In the genomic region with DNA sequence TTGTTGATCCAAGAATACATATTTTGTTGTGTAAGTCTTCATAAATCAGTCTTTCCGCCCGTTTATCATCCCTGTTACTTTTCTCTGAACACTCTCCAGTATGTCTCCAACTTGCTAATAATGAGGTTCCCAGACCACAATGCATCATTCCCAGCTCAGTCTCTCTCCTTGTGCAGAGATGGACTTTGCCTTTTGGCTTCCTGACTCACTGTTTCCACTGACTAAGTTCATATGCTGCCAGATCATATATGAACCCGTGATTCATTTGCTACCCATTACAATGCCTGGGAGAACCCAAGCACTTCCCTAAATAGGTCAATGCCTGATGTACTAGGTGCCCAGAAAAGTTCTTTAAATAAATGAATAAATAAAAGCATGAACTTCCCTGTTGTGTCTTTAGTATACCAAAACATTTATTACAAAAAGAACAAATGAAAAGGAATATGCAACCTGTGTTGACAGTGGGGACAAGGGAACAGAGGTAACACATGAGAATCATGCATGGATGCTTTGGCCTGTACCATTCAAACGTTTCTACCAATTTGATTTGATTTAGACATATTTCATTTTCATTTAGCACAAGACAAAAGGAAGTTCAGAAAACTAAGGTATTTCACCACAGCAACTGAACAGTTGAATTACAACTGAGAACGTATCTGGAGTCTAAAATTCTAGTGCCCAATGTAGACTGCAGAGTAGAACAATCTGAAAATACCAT, we compare ENCODE assay signal across 7 cellular contexts.
DNase-seq lines count a peak whose midpoint lies in the region; ATAC-seq, FAIRE-seq and TF ChIP-seq lines count a peak whose summit lies in the region.

No MANE protein-coding gene starts in this region.

- H3K27me3 ChIP-seq in SK-N-SH (ENCODE audit: insufficient read depth) = no peaks in the 10 kb centered on the region

- peaks cover 8% of the 10 kb centered on the region for H3F3A ChIP-seq in SK-N-SH (replicated peaks; ENCODE audit: insufficient read depth)

- H3K9ac ChIP-seq in SK-N-SH = no peak overlapping the region

- DNase-seq in GM18507 (ENCODE audit: extremely low spot score, insufficient read length, low read depth) = no peak
- no peak for DNase-seq in SK-N-SH
- DNase-seq in left lobe of liver (ENCODE audit: low spot score) = no peak
- no peak for DNase-seq in NCI-H1092 treated with DMSO at 0.1 percent for 48 hours (lab: John Stamatoyannopoulos, UW)
- DNase-seq in G401 (ENCODE audit: low spot score) = no peak

- no peaks in the 10 kb centered on the region for H3K4me1 ChIP-seq in SK-N-SH (ENCODE audit: control insufficient read depth in 1 of 2, insufficient read depth in 2 of 2, low read depth in 1 of 2, low read length in 1 of 2)

- peak overlapping the region; percentile 45; the same call in 1 of the 2 replicates for H2AFZ ChIP-seq in SK-N-SH (ENCODE audit: low read depth)

- no peaks in the 10 kb centered on the region for H3K9me3 ChIP-seq in SK-N-SH

- H3K36me3 ChIP-seq in SK-N-SH (replicated peaks in 1 of 2; ENCODE audit: control insufficient read depth in 1 of 2, insufficient read depth in 2 of 2, low read length in 1 of 2) = no peaks in the 10 kb centered on the region

- peak; percentile 68 for ATAC-seq in HG02678 (IDR thresholded peaks at IDR 0.05; ENCODE audit: unreplicated experiment)
- peak; percentile 26 for ATAC-seq in left lobe of liver
- no peak for ATAC-seq in HG03139 (IDR thresholded peaks at IDR 0.05; ENCODE audit: unreplicated experiment)

- H3K4me3 ChIP-seq in SK-N-SH (ENCODE audit: low read depth in 2 of 2, low read length in 1 of 2) = no peak overlapping the region

- 0 out of 4 replicates have a peak, but pooled peaks of 1 of the 2 experiments have one; percentile 24 for TF ChIP-seq EP300 in SK-N-SH (IDR thresholded peaks at IDR 0.05; ENCODE audit: borderline replicate concordance in 1 of 2, low read depth in 1 of 2, low read length in 1 of 2)

- in situ Hi-C loops in G401 (cut with HindIII; ENCODE audit: low sequenced_read_pairs) = no loop called here

- no peak for TF ChIP-seq CTCF in SK-N-SH (IDR thresholded peaks at IDR 0.05)

- no peak for TF ChIP-seq RAD21 in SK-N-SH (IDR thresholded peaks at IDR 0.05; ENCODE audit: low read length)

- no peaks in the 10 kb centered on the region for H4K20me1 ChIP-seq in SK-N-SH (ENCODE audit: insufficient read depth)

- CTCF ChIA-PET in SK-N-SH (lab: Yijun Ruan, JAX) = no interaction called here

- H3K9me2 ChIP-seq in SK-N-SH = no peaks in the 10 kb centered on the region

- POLR2A ChIA-PET in SK-N-SH (lab: Yijun Ruan, JAX) = no interaction called here

- no peak overlapping the region for H3K4me2 ChIP-seq in SK-N-SH

- H3K79me2 ChIP-seq in SK-N-SH (ENCODE audit: insufficient read depth) = no peaks in the 10 kb centered on the region

- H3K27ac ChIP-seq in SK-N-SH (ENCODE audit: low read depth in 2 of 2, low read length in 1 of 2) = peak overlapping the region in 1 of 2 experiments; percentile 71; a peak in 2 of 4 replicates

- WGBS in SK-N-SH (ENCODE audit: low lambda C conversion rate) = 26% methylated on average over 5 of the region's 5 CpGs

- peak; percentile 61 for FAIRE-seq in GM18507 (lab: Jason Lieb, UNC)

TF ChIP-seq in SK-N-SH, 30 proteins besides CTCF, POLR2A, EP300 and RAD21:
- TF ChIP-seq TEAD4 (IDR thresholded peaks at IDR 0.05; ENCODE audit: borderline replicate concordance, insufficient read depth) (no peak), FOXJ3 (CRISPR knock-in tag; IDR thresholded peaks at IDR 0.05) (no peak), RCOR1 (IDR thresholded peaks at IDR 0.05; ENCODE audit: low read length) (no peak), TCF12 (IDR thresholded peaks at IDR 0.05) (0 out of 2 replicates have a peak, but pooled peaks have one; percentile 31), FOSL2 (IDR thresholded peaks at IDR 0.05; ENCODE audit: borderline replicate concordance, low read depth) (peak; percentile 53; the same call in 1 of the 2 replicates), JUND (IDR thresholded peaks at IDR 0.05) (peak; percentile 62), GABPA (IDR thresholded peaks at IDR 0.05; ENCODE audit: low read depth) (no peak)
- TF ChIP-seq, protein P1, sequence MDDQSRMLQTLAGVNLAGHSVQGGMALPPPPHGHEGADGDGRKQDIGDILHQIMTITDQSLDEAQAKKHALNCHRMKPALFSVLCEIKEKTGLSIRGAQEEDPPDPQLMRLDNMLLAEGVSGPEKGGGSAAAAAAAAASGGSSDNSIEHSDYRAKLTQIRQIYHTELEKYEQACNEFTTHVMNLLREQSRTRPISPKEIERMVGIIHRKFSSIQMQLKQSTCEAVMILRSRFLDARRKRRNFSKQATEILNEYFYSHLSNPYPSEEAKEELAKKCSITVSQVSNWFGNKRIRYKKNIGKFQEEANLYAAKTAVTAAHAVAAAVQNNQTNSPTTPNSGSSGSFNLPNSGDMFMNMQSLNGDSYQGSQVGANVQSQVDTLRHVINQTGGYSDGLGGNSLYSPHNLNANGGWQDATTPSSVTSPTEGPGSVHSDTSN (IDR thresholded peaks at IDR 0.05) = peak; percentile 66
